1 cellular context compared by ENCODE assay signal in genomic region chr1:1616045-1616821, GRCh38.
TF ChIP-seq lines count a peak whose summit lies in the region.

No MANE protein-coding gene starts in this region.

TF ChIP-seq in H1, 55 proteins besides CTCF, POLR2A, EP300 and RAD21:
- TF ChIP-seq SP1 (IDR thresholded peaks at IDR 0.05; ENCODE audit: low read depth, low read length) (no peak), RBBP5 (IDR thresholded peaks at IDR 0.05; ENCODE audit: borderline replicate concordance, low read depth, low read length) (0 out of 2 replicates have a peak, but pooled peaks have one; percentile 43), JUND (IDR thresholded peaks at IDR 0.05; ENCODE audit: low read length) (no peak), KDM4A (IDR thresholded peaks at IDR 0.05; ENCODE audit: low read depth, low read length, severe bottlenecking) (peak; percentile 2)
